In genomic region chr2:45009928-45010705, GRCh38 we compare ENCODE assay signal across 8 cellular contexts.
DNase-seq lines count a peak whose midpoint lies in the region; ATAC-seq and TF ChIP-seq lines count a peak whose summit lies in the region.

No MANE protein-coding gene starts in this region.

- peak; percentile 2 for DNase-seq in NCI-H2029 (lab: John Stamatoyannopoulos, UW)
- no peak for DNase-seq in NCI-H2029 treated with DMSO at 0.1 percent for 48 hours (lab: John Stamatoyannopoulos, UW)
- no peak for DNase-seq in SK-N-MC (ENCODE audit: low read depth, low spot score)
- peak; percentile 87 for DNase-seq in fibroblast of mammary gland (ENCODE audit: low read depth)
- DNase-seq in nephron progenitor cell = peak; percentile 72
- no peak for DNase-seq in effector CD8-positive, alpha-beta T cell (lab: John Stamatoyannopoulos, UW)

- ATAC-seq in HG03378 (IDR thresholded peaks at IDR 0.05; ENCODE audit: unreplicated experiment) (no peak), GM21737 (IDR thresholded peaks at IDR 0.05; ENCODE audit: unreplicated experiment) (no peak)

- H3K36me3 ChIP-seq in SK-N-MC (ENCODE audit: insufficient read depth, low read length) = no peaks in the 10 kb centered on the region

- H3K4me3 ChIP-seq in SK-N-MC (peak overlapping the region; percentile 72), fibroblast of mammary gland (ENCODE audit: control insufficient read depth, low read depth, low read length) (peak overlapping the region; percentile 62)

- H3K9ac ChIP-seq in SK-N-MC (ENCODE audit: insufficient read length) = no peak overlapping the region

- peak overlapping the region; percentile 84 for H3K4me3 Mint-ChIP-seq in nephron progenitor cell

- no peaks in the 10 kb centered on the region for H3K9me3 ChIP-seq in SK-N-MC (ENCODE audit: low read depth, low read length)

- H3K27ac Mint-ChIP-seq in nephron progenitor cell = no peak overlapping the region

- H3K36me3 Mint-ChIP-seq in nephron progenitor cell (ENCODE audit: low read depth) = peaks cover 12% of the 10 kb centered on the region

- H3K4me1 Mint-ChIP-seq in nephron progenitor cell = peaks cover 62% of the 10 kb centered on the region

- TF ChIP-seq CTCF in fibroblast of mammary gland (conservative IDR thresholded peaks at IDR 0.05; ENCODE audit: control insufficient read depth, insufficient read depth, low read depth, low read length) = no peak
- no peak for TF ChIP-seq CTCF in nephron progenitor cell (IDR thresholded peaks at IDR 0.05)

- no peak overlapping the region for H3K27ac ChIP-seq in SK-N-MC

- H3K9me3 Mint-ChIP-seq in nephron progenitor cell = no peaks in the 10 kb centered on the region

- H3K27me3 Mint-ChIP-seq in nephron progenitor cell (ENCODE audit: low read depth, poor library complexity) = peaks cover 92% of the 10 kb centered on the region

Comparison
In these comparisons a context has a peak if more than half of its experiments do, and no peak if none do; other contexts are left out.
1. DNase-seq: peak in NCI-H2029 (single experiment), fibroblast of mammary gland (single experiment) and nephron progenitor cell (single experiment); none in NCI-H2029 treated with DMSO at 0.1 percent for 48 hours (single experiment), SK-N-MC (single experiment) and effector CD8-positive, alpha-beta T cell (single experiment).